ENCODE assay signal across 8 cellular contexts in genomic region chr11:77878247-77878646, GRCh38. TPM values are rescaled to one million over a fixed set of nuclear protein-coding genes. Genes with fewer than 3 reads are reported as not detected.
A peak's percentile ranks its signal among the peaks of the same experiment; 100 is the strongest.
DNase-seq lines count a peak whose midpoint lies in the region; ATAC-seq, FAIRE-seq and TF ChIP-seq lines count a peak whose summit lies in the region.
"Not testable (repeated sequence)": the region's sequence is repeated elsewhere in the genome, so short reads cannot be mapped to it uniquely, and the experiment has no call there.

No MANE protein-coding gene starts in this region.

- not testable (repeated sequence) for H3K4me2 ChIP-seq in A549

- not testable (repeated sequence) for H3K27ac ChIP-seq in A549, SJCRH30

- 81% methylated on average over 4 of the region's 4 CpGs for WGBS in A549 (ENCODE audit: missing lambda C conversion rate)

- CTCF ChIA-PET in A549 (lab: Yijun Ruan, JAX) = interaction anchor here (1.2 kb wide), 1 partner anchor 22 kb away, joined by 4 read pairs; no protein-coding TSS in a partner anchor

- TF ChIP-seq POLR2A in A549 (IDR thresholded peaks at IDR 0.05; ENCODE audit: low read length) = not testable (repeated sequence)

- POLR2A ChIA-PET in A549 (lab: Yijun Ruan, JAX) = not testable (repeated sequence)

- TF ChIP-seq EP300 in A549 (IDR thresholded peaks at IDR 0.05) = not testable (repeated sequence)

- H3K36me3 ChIP-seq in SJCRH30 = peaks cover 24% of the 10 kb centered on the region; the same call in 1 of the 2 replicates
- not testable (repeated sequence) for H3K36me3 ChIP-seq in bronchial epithelial cell (ENCODE audit: control insufficient read depth, insufficient read depth, low read length)

- not testable (repeated sequence) for TF ChIP-seq CTCF in A549 (IDR thresholded peaks at IDR 0.05); bronchial epithelial cell (IDR thresholded peaks at IDR 0.05; ENCODE audit: insufficient read depth, low read length, severe bottlenecking); fibroblast of the aortic adventitia (IDR thresholded peaks at IDR 0.05; ENCODE audit: insufficient read depth, low read length); retinal pigment epithelial cell (conservative IDR thresholded peaks at IDR 0.05; ENCODE audit: low read depth, low read length)

- peak; percentile 64 to 65; a peak in 4 of 6 replicates for ATAC-seq in A549

- DNase-seq in A549 (ENCODE audit: low read depth in 1 of 2, low spot score in 1 of 2) (peak in 1 of 2 experiments; percentile 13), EH (ENCODE audit: low read depth) (peak; percentile 90), HTR-8/SVneo (ENCODE audit: insufficient read length, low spot score) (peak; percentile 71), SJCRH30 (peak; percentile 19 to 40), bronchial epithelial cell (ENCODE audit: low read depth) (peak; percentile 62), fibroblast of the aortic adventitia (ENCODE audit: low read depth) (peak; percentile 89), iris pigment epithelial cell (ENCODE audit: low read depth) (peak; percentile 92), retinal pigment epithelial cell (ENCODE audit: low read depth) (peak; percentile 4)

- not testable (repeated sequence) for TF ChIP-seq RAD21 in A549 (conservative IDR thresholded peaks at IDR 0.05 in 1 of 2, IDR thresholded peaks at IDR 0.05 in 1 of 2)

- not testable (repeated sequence) for H3K9me3 ChIP-seq in A549; SJCRH30 (replicated peaks)

- H3K27me3 ChIP-seq in SJCRH30; bronchial epithelial cell (ENCODE audit: control insufficient read depth, insufficient read depth, low read length): not testable (repeated sequence)

- H3K4me1 ChIP-seq in A549, SJCRH30: not testable (repeated sequence)

- not testable (repeated sequence) for H3K4me3 ChIP-seq in A549; SJCRH30; bronchial epithelial cell (ENCODE audit: low read depth, low read length); fibroblast of the aortic adventitia (ENCODE audit: low read depth, low read length); retinal pigment epithelial cell (ENCODE audit: low read length)

- not testable (repeated sequence) for FAIRE-seq in A549 (lab: Jason Lieb, UNC); bronchial epithelial cell (lab: Jason Lieb, UNC)
- peak; percentile 36 for FAIRE-seq in HTR-8/SVneo (lab: Jason Lieb, UNC)

RNA-seq across cellular contexts. Expression of gene AAMDC, which starts 57.3 kb away (rescaled TPM):
- polyA plus RNA-seq in A549 (2011; rRNA removed) = 17.7 and 25.4 TPM in 2 replicates
- 13.7 and 17.1 TPM in 2 replicates for polyA plus RNA-seq in A549 (2012; cell fraction: cytosol; rRNA removed)
- 2.9 and 6.0 TPM in 2 replicates for polyA plus RNA-seq in A549 (2012; cell fraction: nucleus; rRNA removed)
- polyA plus RNA-seq in A549 (2017; fragmentation: RNase III; extraction: RNeasy Plus Mini Kit Qiagen cat#74134 plus additional on column Dnase treatment) = 31.3 to 41.8 TPM (median 36.5 TPM) in 3 replicates
- 2.2 and 3.8 TPM in 2 replicates for polyA minus RNA-seq in A549 (2011; rRNA and poly(A)+ RNA removed)
- total RNA-seq in SJCRH30 (2014; rRNA removed; shearing (Covaris generic)) = 29.9 and 40.3 TPM in 2 replicates
- 2.1 and 11.9 TPM in 2 replicates for total RNA-seq in bronchial epithelial cell
- 28.8 and 51.8 TPM in 2 replicates for total RNA-seq in fibroblast of the aortic adventitia (ENCODE audit: low replicate concordance)

RNA-seq across cellular contexts. Expression of gene RSF1, which starts 57.7 kb away (rescaled TPM):
- polyA plus RNA-seq in A549 (2011; rRNA removed) (29.6 TPM in 2 replicates), A549 (2017; fragmentation: RNase III; extraction: RNeasy Plus Mini Kit Qiagen cat#74134 plus additional on column Dnase treatment) (15.4 to 18.8 TPM (median 17.6 TPM) in 3 replicates)
- 5.5 and 8.3 TPM in 2 replicates for polyA plus RNA-seq in A549 (2012; cell fraction: cytosol; rRNA removed)
- polyA plus RNA-seq in A549 (2012; cell fraction: nucleus; rRNA removed) = 5.0 and 7.4 TPM in 2 replicates
- 23.6 and 26.3 TPM in 2 replicates for polyA minus RNA-seq in A549 (2011; rRNA and poly(A)+ RNA removed)
- 48.6 and 56.1 TPM in 2 replicates for total RNA-seq in SJCRH30 (2014; rRNA removed; shearing (Covaris generic))
- total RNA-seq in bronchial epithelial cell (14.5 and 33.9 TPM in 2 replicates), fibroblast of the aortic adventitia (ENCODE audit: low replicate concordance) (44.5 and 293 TPM in 2 replicates)
